Comparison of ENCODE assay signal across 30 cellular contexts in the genomic region with DNA sequence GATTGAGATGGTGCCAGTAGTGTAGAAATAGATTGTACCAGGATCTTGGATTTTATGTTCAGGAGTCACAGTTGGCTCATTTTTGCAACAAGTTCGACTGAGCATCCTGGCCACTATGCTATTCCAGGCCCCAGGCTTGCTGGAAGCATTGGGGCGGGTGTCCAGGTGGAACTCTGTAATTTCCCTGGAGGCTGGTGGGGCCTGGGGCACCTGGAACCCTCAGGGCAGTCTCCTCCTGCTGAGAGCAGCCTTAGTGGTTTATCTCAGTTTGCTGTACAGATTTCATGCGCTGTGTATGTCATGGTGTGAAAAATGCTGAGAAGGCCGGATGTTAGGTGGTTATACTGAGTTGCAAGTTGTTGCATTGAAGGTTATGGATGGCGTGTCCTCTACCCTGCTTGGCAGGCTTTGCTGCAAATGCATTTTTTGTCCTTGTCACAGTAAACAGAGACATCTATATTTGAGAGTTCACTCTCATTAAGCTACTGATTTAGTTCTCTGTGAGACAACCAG.
"Had no signal": no experiment of that assay in that cellular context is flagged by ENCODE, and none has a peak within 500 bp of the region (broad histone marks: within the 10 kb centered on the region; RNA-seq: fewer than 3 reads in every experiment).

No MANE protein-coding gene starts in this region.

- H3K4me3 Mint-ChIP-seq: activated naive CD8-positive, alpha-beta T cell treated with anti-CD3 and anti-CD28 coated beads for 36 hours; activated T-cell treated with anti-CD3 and anti-CD28 coated beads, Interleukin-2, amount 50 U/mL, for 4 hours; nephron progenitor cell; stimulated activated memory B cell treated with anti-CD40 and anti-IgM and Interleukin-4, amounts not matched to agents 10 μg/mL and 1 μg/mL and 100 μg/mL, for 72 hours; T-helper 2 cell treated with Interferon-gamma antibody and Interleukin-4, amounts not matched to agents 5 μg/mL and 100 μg/mL, for 36 hours had no signal

- H3K36me3 Mint-ChIP-seq: activated naive CD8-positive, alpha-beta T cell treated with anti-CD3 and anti-CD28 coated beads for 36 hours; stimulated activated memory B cell treated with anti-CD40 and anti-IgM and Interleukin-4, amounts not matched to agents 10 μg/mL and 1 μg/mL and 100 μg/mL, for 72 hours had no signal

- DNase-seq: activated CD4-positive, CD25-positive, alpha-beta regulatory T cell treated with anti-CD3 and anti-CD28 coated beads, Interleukin-2, amount 50 U/mL, for 72 hours; activated CD8-positive, alpha-beta memory T cell treated with anti-CD3 and anti-CD28 coated beads, Interleukin-2, amount 50 U/mL, for 48 hours; activated naive CD4-positive, alpha-beta T cell treated with Interleukin-2 at 50 U/mL for 16 hours; activated naive CD8-positive, alpha-beta T cell treated with anti-CD3 and anti-CD28 coated beads for 36 hours; activated T-cell treated with anti-CD3 and anti-CD28 coated beads, Interleukin-2, amount 50 U/mL, for 4 hours; central memory CD4-positive, alpha-beta T cell; glutamatergic neuron; kidney glomerular epithelial cell; left ventricle myocardium inferior; mammary epithelial cell; midbrain; nephron progenitor cell; nucleus accumbens; small intestine; stimulated activated CD4-positive, alpha-beta T cell treated with anti-CD3 and anti-CD28 coated beads, Interleukin-2, amount 100 ng/mL, for 24 hours; stomach; transverse colon; WERI-Rb-1 had no signal

- H3K79me2 ChIP-seq: hepatocyte, parathyroid adenoma had no signal

- H3K36me3 ChIP-seq: esophagus muscularis mucosa, left ventricle myocardium inferior, stomach, transverse colon, vagina, WERI-Rb-1 had no signal

- H3K9me3 Mint-ChIP-seq: activated naive CD8-positive, alpha-beta T cell treated with anti-CD3 and anti-CD28 coated beads for 36 hours; activated T-cell treated with anti-CD3 and anti-CD28 coated beads, Interleukin-2, amount 50 U/mL, for 4 hours; activated T-helper 2 cell treated with anti-CD3 and anti-CD28 coated beads, Interferon-gamma antibody, Interleukin-2, Interleukin-4, amounts not matched to agents 10 μg/mL and 5 μg/mL and 100 μg/mL, durations not matched to agents 14 hours and 24 hours and 36 hours; nephron progenitor cell; stimulated activated memory B cell treated with anti-CD40 and anti-IgM and Interleukin-4, amounts not matched to agents 10 μg/mL and 1 μg/mL and 100 μg/mL, for 72 hours; T-helper 2 cell treated with Interferon-gamma antibody and Interleukin-4, amounts not matched to agents 5 μg/mL and 100 μg/mL, for 36 hours had no signal

- H3K4me2 ChIP-seq: hepatocyte had no signal

- H2AFZ ChIP-seq: hepatocyte, parathyroid adenoma had no signal

- H3K27ac Mint-ChIP-seq: activated naive CD8-positive, alpha-beta T cell treated with anti-CD3 and anti-CD28 coated beads for 36 hours; nephron progenitor cell; stimulated activated memory B cell treated with anti-CD40 and anti-IgM and Interleukin-4, amounts not matched to agents 10 μg/mL and 1 μg/mL and 100 μg/mL, for 72 hours; T-helper 2 cell treated with Interferon-gamma antibody and Interleukin-4, amounts not matched to agents 5 μg/mL and 100 μg/mL, for 36 hours had no signal

- H3K4me1 ChIP-seq: parathyroid adenoma, transverse colon, vagina had no signal

- H3K9me3 ChIP-seq: esophagus muscularis mucosa, left ventricle myocardium inferior, stomach, transverse colon, vagina had no signal

- H3K27ac ChIP-seq: esophagus muscularis mucosa, hepatocyte, parathyroid adenoma, transverse colon, vagina, WERI-Rb-1 had no signal

- H3K27me3 ChIP-seq: esophagus muscularis mucosa, hepatocyte, stomach, transverse colon, vagina had no signal

- H3K4me3 ChIP-seq: esophagus muscularis mucosa, hepatocyte, left ventricle myocardium inferior, stomach, transverse colon, vagina had no signal

- FAIRE-seq: astrocyte, colon, frontal cortex, small intestine, TTC549 had no signal

- ATAC-seq: activated T-cell treated with anti-CD3 and anti-CD28 coated beads, Interleukin-2, amount 50 U/mL, for 4 hours; sciatic nerve; stimulated activated memory B cell treated with anti-CD40 and anti-IgM and Interleukin-4, amounts not matched to agents 10 μg/mL and 1 μg/mL and 100 μg/mL, for 72 hours had no signal

- H3K9ac ChIP-seq: parathyroid adenoma had no signal
